In the genomic region with DNA sequence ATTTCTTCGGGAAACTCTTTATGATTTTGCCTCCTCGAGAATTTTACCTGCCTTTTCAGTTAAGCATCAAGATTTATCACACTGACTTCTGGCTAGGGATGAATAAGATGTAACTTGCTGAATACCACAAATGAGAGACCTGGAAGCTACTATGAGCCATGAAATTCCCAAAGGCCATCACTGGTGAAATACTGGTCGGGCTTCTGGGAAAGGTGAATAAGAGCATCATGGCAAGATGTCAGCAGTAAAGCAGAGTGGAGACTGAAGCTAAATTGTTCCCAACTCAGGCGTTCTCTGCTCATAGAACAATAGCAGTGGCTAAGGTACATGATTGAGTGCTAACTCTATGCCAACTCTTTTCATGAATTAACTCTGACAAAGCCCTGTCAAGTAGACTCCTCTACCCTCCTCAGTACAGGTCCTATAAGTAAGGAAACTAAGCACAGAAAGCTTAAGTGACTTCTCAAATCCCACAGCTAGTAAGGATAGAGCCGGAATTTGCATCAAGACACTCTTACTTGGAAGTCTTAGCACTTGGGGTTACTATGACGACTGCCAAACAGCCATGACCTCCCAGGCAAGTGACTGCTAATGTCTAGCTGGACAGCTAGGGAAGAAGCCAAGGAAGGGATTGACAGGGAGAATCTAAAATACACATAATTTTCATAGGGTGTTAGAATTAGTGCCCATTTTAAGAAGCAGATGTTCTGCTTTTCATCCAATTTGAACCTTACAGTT, we compare ENCODE assay signal across 17 cellular contexts. TPM values are rescaled to one million over a fixed set of nuclear protein-coding genes. Genes with fewer than 3 reads are reported as not detected.
"Had no signal": no experiment of that assay in that cellular context is flagged by ENCODE, and none has a peak within 500 bp of the region (broad histone marks: within the 10 kb centered on the region; RNA-seq: fewer than 3 reads in every experiment).

No MANE protein-coding gene starts in this region.

- H3K27ac ChIP-seq: coronary artery, ovary, stomach, thoracic aorta, VCaP had no signal

- H3K9me3 ChIP-seq: ovary, stomach, thoracic aorta had no signal

- H3K4me1 ChIP-seq: stomach had no signal

- H3K27me3 ChIP-seq: ovary, stomach had no signal

- H3K4me3 ChIP-seq: coronary artery, ovary, stomach, thoracic aorta had no signal

- ATAC-seq: activated CD4-positive, alpha-beta T cell treated with anti-CD3 and anti-CD28 coated beads for 36 hours; activated naive CD8-positive, alpha-beta T cell treated with anti-CD3 and anti-CD28 coated beads, Interleukin-2, amount 50 U/mL, for 24 hours; T-cell had no signal

- H3K36me3 ChIP-seq: ovary, thoracic aorta had no signal

- DNase-seq: activated CD4-positive, alpha-beta memory T cell treated with anti-CD3 and anti-CD28 coated beads, Interleukin-2, amount 10 ng/mL, durations not matched to agents 7 days and 5 days; activated CD4-positive, alpha-beta T cell treated with anti-CD3 and anti-CD28 coated beads for 36 hours; activated CD8-positive, alpha-beta memory T cell treated with anti-CD3 and anti-CD28 coated beads, Interleukin-2, amount 50 U/mL, for 4 hours; activated naive CD4-positive, alpha-beta T cell; activated naive CD8-positive, alpha-beta T cell treated with anti-CD3 and anti-CD28 coated beads, Interleukin-2, amount 50 U/mL, for 24 hours; central memory CD4-positive, alpha-beta T cell; effector CD4-positive, alpha-beta T cell; hypothalamus; ovary; retina; stomach; T-cell; T1000 had no signal

RNA-seq across cellular contexts. Expression of a gene that starts 22.7 kb away (rescaled TPM):
- total RNA-seq: activated CD4-positive, alpha-beta memory T cell treated with anti-CD3 and anti-CD28 coated beads, Interleukin-2, amount 10 ng/mL, durations not matched to agents 7 days and 5 days had no signal
- polyA plus RNA-seq: neural cell had no signal

RNA-seq across cellular contexts. Expression of a gene that starts 37.0 kb away (rescaled TPM):
- total RNA-seq: activated CD4-positive, alpha-beta memory T cell treated with anti-CD3 and anti-CD28 coated beads, Interleukin-2, amount 10 ng/mL, durations not matched to agents 7 days and 5 days had no signal
